Comparison of ENCODE assay signal across 19 cellular contexts in the genomic region with DNA sequence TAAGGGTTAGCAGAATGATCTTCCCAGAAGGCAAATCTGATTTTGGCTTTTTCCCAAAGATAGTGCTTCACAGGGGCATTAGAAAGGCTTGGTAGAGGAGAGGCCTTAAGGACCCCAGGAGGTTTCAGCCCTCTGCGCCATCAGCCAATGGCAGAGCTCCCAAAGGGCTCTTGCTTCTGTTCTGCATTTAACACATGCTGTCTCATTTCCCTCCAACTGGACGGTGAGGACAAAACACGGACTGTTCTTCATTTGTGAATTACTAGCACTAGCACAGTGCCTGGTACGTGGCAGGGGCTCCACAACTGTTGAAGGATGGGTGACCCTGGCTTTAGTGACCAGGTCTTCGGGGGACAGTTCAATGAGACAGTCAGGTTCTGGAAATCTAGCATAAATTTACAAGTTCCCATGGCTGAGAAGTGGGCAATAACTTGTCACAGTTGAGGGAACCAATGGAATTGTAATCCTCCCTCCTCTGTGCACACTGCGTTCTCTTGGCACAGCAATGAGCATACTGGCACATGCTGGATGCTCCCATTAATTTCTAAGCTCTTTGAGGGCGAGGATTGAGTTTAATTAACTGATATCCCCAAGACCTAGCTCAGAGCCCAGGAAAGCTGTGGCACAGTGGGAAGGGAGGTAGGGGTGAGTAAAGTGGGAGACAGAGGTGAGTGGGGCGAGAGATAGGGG.
A peak's percentile ranks its signal among the peaks of the same experiment; 100 is the strongest.
DNase-seq lines count a peak whose midpoint lies in the region; ATAC-seq and TF ChIP-seq lines count a peak whose summit lies in the region.
"Had no signal": no experiment of that assay in that cellular context is flagged by ENCODE, and none has a peak within 500 bp of the region (broad histone marks: within the 10 kb centered on the region; RNA-seq: fewer than 3 reads in every experiment).

No MANE protein-coding gene starts in this region.

- no peaks in the 10 kb centered on the region for H3K79me2 ChIP-seq in parathyroid adenoma

- H3K27me3 ChIP-seq in parathyroid adenoma (ENCODE audit: control insufficient read depth, insufficient read depth, low read length), result no peaks in the 10 kb centered on the region
- H3K27me3 ChIP-seq: BE2C, Peyer's patch had no signal

- no peak overlapping the region for H3K4me2 ChIP-seq in parathyroid adenoma (ENCODE audit: low read length)

- H3K4me3 ChIP-seq in parathyroid adenoma (ENCODE audit: low read depth, low read length), result no peak overlapping the region
- H3K4me3 ChIP-seq: Peyer's patch, SK-N-MC had no signal

- no peak for TF ChIP-seq CTCF in parathyroid adenoma (IDR thresholded peaks at IDR 0.05)

- no peak overlapping the region for H3K9ac ChIP-seq in parathyroid adenoma

- peaks cover 23% of the 10 kb centered on the region for H3K4me1 ChIP-seq in parathyroid adenoma
- H3K4me1 ChIP-seq: BE2C had no signal

- no peaks in the 10 kb centered on the region for H3K9me3 ChIP-seq in parathyroid adenoma (ENCODE audit: control insufficient read depth, low read length)
- H3K9me3 ChIP-seq: BE2C, Peyer's patch had no signal

- ATAC-seq in HG03108 (IDR thresholded peaks at IDR 0.05; ENCODE audit: unreplicated experiment) (no peak), GM18498 (IDR thresholded peaks at IDR 0.05; ENCODE audit: unreplicated experiment) (no peak)
- ATAC-seq: Right ventricle myocardium inferior had no signal

- peak overlapping the region; percentile 72 for H3K27ac ChIP-seq in parathyroid adenoma
- H3K27ac ChIP-seq: Peyer's patch had no signal

- peak overlapping the region; percentile 6 for H2AFZ ChIP-seq in parathyroid adenoma

- H3K36me3 ChIP-seq in parathyroid adenoma (ENCODE audit: control insufficient read depth, insufficient read depth, low read length), result no peaks in the 10 kb centered on the region

- DNase-seq in Ammon's horn (ENCODE audit: low spot score) (peak; percentile 73), NCI-H1694 (lab: John Stamatoyannopoulos, UW) (peak; percentile 23), cerebellar cortex (ENCODE audit: low spot score) (peak; percentile 92), NCI-H1048 (lab: John Stamatoyannopoulos, UW) (no peak)
- no peak for DNase-seq in stimulated activated CD4-positive, alpha-beta T cell treated with anti-CD3 and anti-CD28 coated beads, Interleukin-4, amount 100 ng/mL, for 4 hours
- DNase-seq: ACHN; BE2C; CD4-positive, alpha-beta T cell; DMS53; HCEC 1CT; NCI-H1092 treated with DMSO at 0.1 percent for 48 hours; NCI-H187; NCI-H82; Peyer's patch had no signal

Comparison
In these comparisons a context has a peak if more than half of its experiments do, and no peak if none do; other contexts are left out.
1. DNase-seq: peak in Ammon's horn (single experiment), NCI-H1694 (single experiment) and cerebellar cortex (single experiment); none in stimulated activated CD4-positive, alpha-beta T cell treated with anti-CD3 and anti-CD28 coated beads, Interleukin-4, amount 100 ng/mL, for 4 hours (0 of 2) and NCI-H1048 (single experiment).